Comparison of ENCODE assay signal across 9 cellular contexts in the genomic region with DNA sequence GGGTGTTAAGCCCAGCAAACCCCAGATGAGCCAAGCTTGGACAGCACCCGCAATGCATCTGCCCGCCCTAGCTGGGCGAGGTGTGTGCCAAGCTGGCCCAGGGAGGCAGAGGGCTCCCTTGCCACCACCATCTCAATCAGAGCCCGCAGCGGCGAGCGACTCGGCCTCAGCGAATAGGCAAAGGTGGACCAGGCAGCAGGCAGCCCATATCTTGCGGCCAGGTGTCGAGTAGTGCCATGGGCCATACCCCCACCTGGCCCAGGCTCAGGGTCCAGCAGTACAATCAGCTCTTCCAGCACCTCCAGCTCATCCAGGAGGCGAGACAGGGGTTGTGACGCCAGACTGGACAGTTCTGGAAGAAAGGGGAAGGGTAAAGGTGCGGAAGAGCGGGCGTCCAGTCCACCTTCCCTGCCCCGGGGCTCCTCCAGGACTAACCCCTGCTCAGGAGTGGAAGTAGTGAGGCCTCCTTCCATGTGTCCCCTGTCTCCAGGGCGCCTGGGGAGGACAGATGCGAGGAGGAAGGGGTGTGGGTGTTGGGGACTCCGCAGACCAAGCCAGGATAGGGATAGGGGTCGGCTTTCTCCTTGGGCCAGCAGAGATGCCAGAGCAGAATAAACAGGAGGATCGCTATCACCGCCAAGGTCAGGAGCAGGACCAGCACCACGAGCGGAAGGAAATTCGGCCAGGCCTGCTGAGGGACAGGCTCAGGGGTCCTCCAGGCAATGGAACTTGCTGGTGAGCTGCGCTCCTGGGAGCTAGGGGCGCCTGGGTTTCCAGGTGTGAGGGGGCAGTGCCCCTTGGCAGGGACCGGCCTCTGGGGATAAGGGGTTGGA. TPM values are rescaled to one million over a fixed set of nuclear protein-coding genes. Genes with fewer than 3 reads are reported as not detected.
A peak's percentile ranks its signal among the peaks of the same experiment; 100 is the strongest.
DNase-seq lines count a peak whose midpoint lies in the region; ATAC-seq, FAIRE-seq and TF ChIP-seq lines count a peak whose summit lies in the region.
"Had no signal": no experiment of that assay in that cellular context is flagged by ENCODE, and none has a peak within 500 bp of the region (broad histone marks: within the 10 kb centered on the region; RNA-seq: fewer than 3 reads in every experiment).

No MANE protein-coding gene starts in this region.

- TF ChIP-seq CTCF in heart right ventricle (IDR thresholded peaks at IDR 0.05) (no peak), astrocyte (IDR thresholded peaks at IDR 0.05; ENCODE audit: insufficient read depth, low read depth, low read length) (no peak), lower lobe of right lung (IDR thresholded peaks at IDR 0.05) (no peak)

- H3K9me3 ChIP-seq in heart right ventricle = no peaks in the 10 kb centered on the region
- H3K9me3 ChIP-seq in astrocyte (ENCODE audit: insufficient read depth, low read depth, low read length) = no peaks in the 10 kb centered on the region
- H3K9me3 ChIP-seq in lower lobe of right lung = no peaks in the 10 kb centered on the region

- H3K4me1 ChIP-seq in heart right ventricle (peaks cover 0 to 48% (median 26%) of the 10 kb centered on the region in 9 donors), astrocyte (ENCODE audit: insufficient read depth, low read length) (peaks cover 5% of the 10 kb centered on the region), lower lobe of right lung (peaks cover 40% of the 10 kb centered on the region), urinary bladder (ENCODE audit: insufficient read depth) (no peaks in the 10 kb centered on the region)

- H3K27ac ChIP-seq in heart right ventricle (peak overlapping the region in 8 of 10 donors; percentile 66 to 95 (median 83)), astrocyte (ENCODE audit: low read depth, low read length) (no peak overlapping the region), lower lobe of right lung (peak overlapping the region; percentile 88), urinary bladder (ENCODE audit: low read depth) (no peak overlapping the region)

- peaks cover 24% of the 10 kb centered on the region for H4K20me1 ChIP-seq in astrocyte (ENCODE audit: insufficient read depth, low read length)

- peak overlapping the region; percentile 100 for H3K4me2 ChIP-seq in astrocyte (ENCODE audit: low read length)

- no peak overlapping the region for H2AFZ ChIP-seq in astrocyte (ENCODE audit: low read depth, low read length)

- peaks cover 0 to 63% (median 15%) of the 10 kb centered on the region in 9 donors for H3K36me3 ChIP-seq in heart right ventricle
- peaks cover 8% of the 10 kb centered on the region for H3K36me3 ChIP-seq in astrocyte (ENCODE audit: insufficient read depth, low read length)
- peaks cover 50% of the 10 kb centered on the region for H3K36me3 ChIP-seq in lower lobe of right lung
- peaks cover 5% of the 10 kb centered on the region for H3K36me3 ChIP-seq in urinary bladder (ENCODE audit: insufficient read depth)

- intact Hi-C loops in heart right ventricle (cut with DNase I) = loop anchor here in 3 of 10 donors (5.0 to 10.0 kb wide), 2 partner anchors 193 to 195 kb away; partner anchors contain the start of gene LRFN3 (in 2 of the 3)
- intact Hi-C loops in Right ventricle myocardium inferior (cut with DNase I) = loop anchor here (10.0 kb wide), 1 partner anchor 375 kb away; the partner anchor contains the start of genes OVOL3, POLR2I and TBCB
- intact Hi-C loops in lower lobe of right lung (cut with DNase I) = no loop called here

- H3K36me3 Mint-ChIP-seq in astrocyte (ENCODE audit: low read depth, unreplicated experiment) = peaks cover 9% of the 10 kb centered on the region

- ATAC-seq in heart right ventricle (no peak), Right ventricle myocardium inferior (no peak), lower lobe of right lung (no peak), HG03460 (IDR thresholded peaks at IDR 0.05; ENCODE audit: unreplicated experiment) (no peak)

- no peak for DNase-seq in heart right ventricle
- no peak for DNase-seq in Right ventricle myocardium inferior (ENCODE audit: missing footprints)
- DNase-seq in astrocyte (ENCODE audit: low read depth) = no peak
- no peak for DNase-seq in lower lobe of right lung
- no peak for DNase-seq in mesenteric fat pad (ENCODE audit: low spot score)
- DNase-seq in T-helper 9 cell = no peak
- DNase-seq: NCI-H1417 treated with DMSO at 0.1 percent for 48 hours had no signal

- WGBS in heart right ventricle, 2 donors = 73% methylated on average over 29 of the region's 29 CpGs
- WGBS in urinary bladder = 69% methylated on average over 29 of the region's 29 CpGs

- H3K27ac Mint-ChIP-seq in astrocyte (ENCODE audit: unreplicated experiment) = no peak overlapping the region

- H3K4me1 Mint-ChIP-seq in astrocyte (ENCODE audit: low read depth, unreplicated experiment) = no peaks in the 10 kb centered on the region

- no peaks in the 10 kb centered on the region for H3K27me3 ChIP-seq in heart right ventricle
- H3K27me3 ChIP-seq in astrocyte (ENCODE audit: insufficient read depth, low read length) = no peaks in the 10 kb centered on the region
- no peaks in the 10 kb centered on the region for H3K27me3 ChIP-seq in lower lobe of right lung (ENCODE audit: low read depth)

- H3K4me3 Mint-ChIP-seq in astrocyte (ENCODE audit: unreplicated experiment) = peak overlapping the region; percentile 54

- H3K9me3 Mint-ChIP-seq in astrocyte (ENCODE audit: unreplicated experiment) = no peaks in the 10 kb centered on the region

- peak overlapping the region in 9 of 10 donors; percentile 51 to 81 (median 69) for H3K4me3 ChIP-seq in heart right ventricle
- peak overlapping the region; percentile 67 for H3K4me3 ChIP-seq in astrocyte (ENCODE audit: insufficient read depth, low read depth, low read length)
- H3K4me3 ChIP-seq in lower lobe of right lung = peak overlapping the region; percentile 64
- peak overlapping the region; percentile 45 for H3K4me3 ChIP-seq in urinary bladder (ENCODE audit: low read depth, low read length)

- no peaks in the 10 kb centered on the region for H3K27me3 Mint-ChIP-seq in astrocyte (ENCODE audit: low read depth, unreplicated experiment)

- H3K9ac ChIP-seq in astrocyte (ENCODE audit: low read length) = peak overlapping the region; percentile 66

- H3K79me2 ChIP-seq in astrocyte (ENCODE audit: insufficient read depth, low read length) = no peaks in the 10 kb centered on the region

- FAIRE-seq in astrocyte (lab: Jason Lieb, UNC) = no peak

RNA-seq across cellular contexts. Expression of gene IGFLR1, which starts 2.8 kb away (rescaled TPM):
- total RNA-seq in heart right ventricle (10 to 100 TPM in 1 of 10 donors, 1 to 10 TPM in 9; 1.1 to 17.1 (median 2.3) TPM), Right ventricle myocardium inferior (5.1 TPM), astrocyte (2.0 and 2.4 TPM in 2 replicates), lower lobe of right lung (17.1 TPM), urinary bladder (0.53 TPM), mesenteric fat pad (10.8 TPM)
- polyA plus RNA-seq in heart right ventricle (10 to 100 TPM in 1 of 2 donors, 1 to 10 TPM in 1; 6.6 to 13.3 TPM), urinary bladder (21.2 TPM)

RNA-seq across cellular contexts. Expression of gene U2AF1L4, which starts 5.7 kb away (rescaled TPM):
- 10 to 100 TPM; 17.4 to 35.1 (median 20.3) TPM for total RNA-seq in heart right ventricle
- 10 to 100 TPM; 11.5 to 57.7 TPM for polyA plus RNA-seq in heart right ventricle
- total RNA-seq in Right ventricle myocardium inferior = 19.5 TPM
- 15.7 and 16.6 TPM in 2 replicates for total RNA-seq in astrocyte
- 20.3 TPM for total RNA-seq in lower lobe of right lung
- 9.6 TPM for total RNA-seq in urinary bladder
- polyA plus RNA-seq in urinary bladder = 25.3 TPM
- 12.8 TPM for total RNA-seq in mesenteric fat pad

RNA-seq across cellular contexts. Expression of gene PSENEN, which starts 6.0 kb away (rescaled TPM):
- total RNA-seq in heart right ventricle = 10 to 100 TPM; 34.8 to 70.7 (median 44.9) TPM
- polyA plus RNA-seq in heart right ventricle = 100 to 1,000 TPM in 1 of 2 donors, 10 to 100 TPM in 1; 69.3 to 149 TPM
- total RNA-seq in Right ventricle myocardium inferior = 44.7 TPM
- 97.5 and 100 TPM in 2 replicates for total RNA-seq in astrocyte
- 60.0 TPM for total RNA-seq in lower lobe of right lung
- 13.7 TPM for total RNA-seq in urinary bladder
- 49.2 TPM for polyA plus RNA-seq in urinary bladder
- 66.8 TPM for total RNA-seq in mesenteric fat pad

RNA-seq across cellular contexts. Expression of gene LIN37, which starts 8.9 kb away (rescaled TPM):
- total RNA-seq in heart right ventricle = 1 to 10 TPM; 4.0 to 9.3 (median 4.8) TPM
- polyA plus RNA-seq in heart right ventricle = 10 to 100 TPM; 25.2 to 29.4 TPM
- 8.2 TPM for total RNA-seq in Right ventricle myocardium inferior
- total RNA-seq in astrocyte = 12.7 and 15.6 TPM in 2 replicates
- 7.2 TPM for total RNA-seq in lower lobe of right lung
- 5.4 TPM for total RNA-seq in urinary bladder
- 18.8 TPM for polyA plus RNA-seq in urinary bladder
- total RNA-seq in mesenteric fat pad = 12.9 TPM

RNA-seq across cellular contexts. Expression of gene HSPB6, which starts 17.3 kb away (rescaled TPM):
- total RNA-seq in heart right ventricle (1,000 to 10,000 TPM in 5 of 10 donors, 100 to 1,000 TPM in 5; 448 to 1,269 (median 1,031) TPM), Right ventricle myocardium inferior (662 TPM), astrocyte (1.2 and 1.9 TPM in 2 replicates), lower lobe of right lung (29.4 TPM), urinary bladder (25.4 TPM), mesenteric fat pad (506 TPM)
- polyA plus RNA-seq in heart right ventricle (100 to 1,000 TPM; 387 to 822 TPM), urinary bladder (657 TPM)

Comparison
In these comparisons a context has a peak if more than half of its experiments do, and no peak if none do; other contexts are left out.
1. H3K27ac ChIP-seq: peak in heart right ventricle (8 of 10) and lower lobe of right lung (single experiment); none in astrocyte (single experiment) and urinary bladder (single experiment).
2. Peak in every context shown above with its lines, with median percentiles within 50 percentile points of each other: H3K4me3 ChIP-seq.